ENCODE assay signal across 23 cellular contexts in genomic region chr5:178662541-178662860, GRCh38.
"Had no signal": no experiment of that assay in that cellular context is flagged by ENCODE, and none has a peak within 500 bp of the region (broad histone marks: within the 10 kb centered on the region; RNA-seq: fewer than 3 reads in every experiment).

No MANE protein-coding gene starts in this region.

- H3K27ac ChIP-seq: colonic mucosa, coronary artery, dorsolateral prefrontal cortex, epithelial cell of prostate, esophagus muscularis mucosa, esophagus squamous epithelium, foreskin keratinocyte, gastrocnemius medialis, gastroesophageal sphincter, heart left ventricle had no signal

- H3K4me3 ChIP-seq: colonic mucosa, coronary artery, dorsolateral prefrontal cortex, esophagus muscularis mucosa, esophagus squamous epithelium, gastrocnemius medialis, gastroesophageal sphincter, heart left ventricle had no signal

- H3K4me1 ChIP-seq: colonic mucosa, esophagus squamous epithelium, foreskin keratinocyte, gastrocnemius medialis, gastroesophageal sphincter, heart left ventricle had no signal

- H3K27me3 ChIP-seq: colonic mucosa, dorsolateral prefrontal cortex, foreskin keratinocyte, gastrocnemius medialis had no signal

- H3K9me3 ChIP-seq: colonic mucosa, esophagus muscularis mucosa, esophagus squamous epithelium, gastrocnemius medialis, gastroesophageal sphincter, heart left ventricle had no signal

- DNase-seq: colonic mucosa; cortex of kidney; dermis blood vessel endothelial cell; dorsolateral prefrontal cortex; effector CD4-positive, alpha-beta T cell; effector CD8-positive, alpha-beta T cell; effector memory CD4-positive, alpha-beta T cell; effector memory CD8-positive, alpha-beta T cell; endodermal cell; erythroblast; esophagus squamous epithelium; foreskin fibroblast; foreskin keratinocyte; foreskin melanocyte; gastrocnemius medialis; glutamatergic neuron; head of caudate nucleus; heart left ventricle had no signal

- ATAC-seq: effector memory CD8-positive, alpha-beta T cell; esophagus mucosa; foreskin keratinocyte; gastrocnemius medialis; gastroesophageal sphincter; heart left ventricle had no signal

- H3K36me3 ChIP-seq: colonic mucosa, esophagus muscularis mucosa, esophagus squamous epithelium, gastrocnemius medialis, gastroesophageal sphincter, heart left ventricle had no signal
